ENCODE assay signal across 20 cellular contexts in genomic region chr22:31121403-31121802, GRCh38. TPM values are rescaled to one million over a fixed set of nuclear protein-coding genes. Genes with fewer than 3 reads are reported as not detected.
A peak's percentile ranks its signal among the peaks of the same experiment; 100 is the strongest.
DNase-seq lines count a peak whose midpoint lies in the region; ATAC-seq and TF ChIP-seq lines count a peak whose summit lies in the region.
"Had no signal": no experiment of that assay in that cellular context is flagged by ENCODE, and none has a peak within 500 bp of the region (broad histone marks: within the 10 kb centered on the region; RNA-seq: fewer than 3 reads in every experiment).

No MANE protein-coding gene starts in this region.

- H3K4me3 ChIP-seq in right cardiac atrium (ENCODE audit: low read length) (no peak overlapping the region), thyroid gland (replicated peaks in 1 of 3) (no peak overlapping the region), hepatocyte (no peak overlapping the region)
- H3K4me3 ChIP-seq: GM23338, K562 had no signal

- WGBS in right cardiac atrium: 91% methylated on average over 4 of the region's 4 CpGs
- 95 to 96% methylated on average over 4 of the region's 4 CpGs for WGBS in thyroid gland, 2 donors
- WGBS in hepatocyte (ENCODE audit: low lambda C conversion rate, missing lambda C conversion rate): 96% methylated on average over 4 of the region's 4 CpGs

- H4K20me1 ChIP-seq in hepatocyte (ENCODE audit: insufficient read depth, poor library complexity, severe bottlenecking): no peaks in the 10 kb centered on the region

- TF ChIP-seq CTCF in VCaP (conservative IDR thresholded peaks at IDR 0.05): no peak
- TF ChIP-seq CTCF in thyroid gland (IDR thresholded peaks at IDR 0.05): no peak
- no peak for TF ChIP-seq CTCF in hepatocyte (IDR thresholded peaks at IDR 0.05; ENCODE audit: poor library complexity)

- DNase-seq in right cardiac atrium (no peak), left ventricle myocardium superior (no peak), thyroid gland (no peak), hepatocyte (ENCODE audit: low spot score) (no peak), NAMALWA (ENCODE audit: low spot score) (no peak)
- DNase-seq: AML-193, DMS79 treated with DMSO at 0.1 percent for 48 hours, NCI-H1105, NCI-H1694, NCI-H2107, NCI-H510A treated with DMSO at 0.1 percent for 48 hours, NCI-H774, SHP77 treated with DMSO at 0.1 percent for 48 hours, SK-N-SH had no signal

- no peaks in the 10 kb centered on the region for H3K79me2 ChIP-seq in hepatocyte

- TF ChIP-seq POLR2A in thyroid gland (IDR thresholded peaks at IDR 0.05): no peak

- no peak overlapping the region for H2AFZ ChIP-seq in hepatocyte
- H2AFZ ChIP-seq: GM23338 had no signal

- no peaks in the 10 kb centered on the region for H3K9me3 ChIP-seq in right cardiac atrium (ENCODE audit: control insufficient read depth, low read length)
- no peaks in the 10 kb centered on the region for H3K9me3 ChIP-seq in thyroid gland
- no peaks in the 10 kb centered on the region for H3K9me3 ChIP-seq in hepatocyte (ENCODE audit: low read depth)
- H3K9me3 ChIP-seq: SK-N-SH had no signal

- ATAC-seq in right cardiac atrium: no peak
- ATAC-seq in left ventricle myocardium superior: no peak
- ATAC-seq: GM23338, HCT116, K562 had no signal

- no peaks in the 10 kb centered on the region for H3K9me2 ChIP-seq in hepatocyte (replicated peaks; ENCODE audit: insufficient read depth)
- H3K9me2 ChIP-seq: SK-N-SH had no signal

- intact Hi-C loops in right cardiac atrium (cut with DNase I): no loop called here
- intact Hi-C loops in left ventricle myocardium superior (cut with micrococcal nuclease): no loop called here
- intact Hi-C loops in thyroid gland (cut with DNase I): no loop called here

- H3K27ac ChIP-seq in right cardiac atrium (ENCODE audit: low read length) (peak overlapping the region; percentile 91), VCaP (peak overlapping the region; percentile 78; the same call in 1 of the 2 replicates), thyroid gland (peak overlapping the region; percentile 93 to 99 (median 94)), hepatocyte (no peak overlapping the region)

- H3K4me1 ChIP-seq in right cardiac atrium (ENCODE audit: control insufficient read depth, insufficient read depth, low read length) (peaks cover 9% of the 10 kb centered on the region), thyroid gland (peaks cover 32 to 34% of the 10 kb centered on the region in 2 donors), hepatocyte (ENCODE audit: insufficient read depth) (peaks cover 17% of the 10 kb centered on the region)

- no peaks in the 10 kb centered on the region for H3K36me3 ChIP-seq in thyroid gland
- H3K36me3 ChIP-seq in hepatocyte (replicated peaks; ENCODE audit: insufficient read depth, low read depth): no peaks in the 10 kb centered on the region

- H3K4me2 ChIP-seq in hepatocyte: no peak overlapping the region
- H3K4me2 ChIP-seq: GM23338 had no signal

- no peaks in the 10 kb centered on the region for H3K27me3 ChIP-seq in right cardiac atrium (ENCODE audit: control insufficient read depth, insufficient read depth)
- H3K27me3 ChIP-seq in thyroid gland: no peaks in the 10 kb centered on the region
- no peaks in the 10 kb centered on the region for H3K27me3 ChIP-seq in hepatocyte

RNA-seq across cellular contexts. Expression of gene INPP5J, which starts 1.4 kb away (rescaled TPM):
- total RNA-seq in right cardiac atrium (10 to 100 TPM; 28.8 to 62.1 (median 50.7) TPM), left ventricle myocardium superior (15.7 TPM), thyroid gland (100 to 1,000 TPM; 180 to 665 (median 442) TPM), hepatocyte (3.4 and 3.5 TPM in 2 replicates)
- polyA plus RNA-seq in right cardiac atrium (28.9 TPM), hepatocyte (5.6 and 6.1 TPM in 2 replicates)
- polyA plus RNA-seq: CD14-positive monocyte had no signal

RNA-seq across cellular contexts. Expression of gene SELENOM, which starts 14.0 kb away (rescaled TPM):
- total RNA-seq in right cardiac atrium (100 to 1,000 TPM; 167 to 205 (median 176) TPM), left ventricle myocardium superior (32.9 TPM), thyroid gland (100 to 1,000 TPM; 208 to 501 (median 314) TPM), hepatocyte (130 and 156 TPM in 2 replicates)
- polyA plus RNA-seq in right cardiac atrium (219 TPM), hepatocyte (240 and 307 TPM in 2 replicates)

RNA-seq across cellular contexts. Expression of gene PLA2G3, which starts 18.9 kb away (rescaled TPM):
- total RNA-seq in right cardiac atrium (not detected), left ventricle myocardium superior (not detected), thyroid gland (1 to 10 TPM in 1 of 4 donors, under 1 TPM in 2, not detected in 1; 0.22 to 1.9 (median 0.83) TPM), hepatocyte (0.04 and 0.10 TPM in 2 replicates)
- polyA plus RNA-seq in right cardiac atrium (not detected), hepatocyte (0.33 and 0.52 TPM in 2 replicates)
- total RNA-seq: OCI-LY7 had no signal
- polyA plus RNA-seq: CD14-positive monocyte, SK-N-SH had no signal

RNA-seq across cellular contexts. Expression of gene RNF185, which starts 38.6 kb away (rescaled TPM):
- total RNA-seq in right cardiac atrium (10 to 100 TPM; 20.3 to 23.2 (median 21.6) TPM), left ventricle myocardium superior (21.4 TPM), thyroid gland (10 to 100 TPM; 56.0 to 63.1 (median 58.1) TPM), hepatocyte (48.0 and 49.3 TPM in 2 replicates)
- polyA plus RNA-seq in right cardiac atrium (15.1 TPM), hepatocyte (43.2 and 46.5 TPM in 2 replicates)

RNA-seq across cellular contexts. Expression of gene SMTN, which starts 40.3 kb away (rescaled TPM):
- total RNA-seq in right cardiac atrium: 100 to 1,000 TPM; 156 to 233 (median 217) TPM
- 192 TPM for polyA plus RNA-seq in right cardiac atrium
- 278 TPM for total RNA-seq in left ventricle myocardium superior
- 10 to 100 TPM; 46.2 to 60.3 (median 54.2) TPM for total RNA-seq in thyroid gland
- 43.0 and 64.7 TPM in 2 replicates for total RNA-seq in hepatocyte
- polyA plus RNA-seq in hepatocyte: 88.7 and 112 TPM in 2 replicates
